ENCODE assay signal across 13 cellular contexts in genomic region chr14:65946494-65946893, GRCh38.
DNase-seq lines count a peak whose midpoint lies in the region; ATAC-seq and FAIRE-seq lines count a peak whose summit lies in the region.
"Had no signal": no experiment of that assay in that cellular context is flagged by ENCODE, and none has a peak within 500 bp of the region (broad histone marks: within the 10 kb centered on the region; RNA-seq: fewer than 3 reads in every experiment).

No MANE protein-coding gene starts in this region.

- no peak overlapping the region for H3K4me3 Mint-ChIP-seq in T-helper 1 cell treated with Interleukin-12 subunit alpha and Interleukin-12 subunit beta and Interleukin-4 antibody, amounts not matched to agents 30 μg/mL and 1 μg/mL, for 36 hours
- H3K4me3 Mint-ChIP-seq: CD14-positive monocyte; CD8-positive, alpha-beta memory T cell had no signal

- H3K27me3 Mint-ChIP-seq in T-helper 1 cell treated with Interleukin-12 subunit alpha and Interleukin-12 subunit beta and Interleukin-4 antibody, amounts not matched to agents 30 μg/mL and 1 μg/mL, for 36 hours (ENCODE audit: low read depth): peaks cover 21% of the 10 kb centered on the region

- ATAC-seq in GM18861 (IDR thresholded peaks at IDR 0.05; ENCODE audit: unreplicated experiment): peak; percentile 40
- no peak for ATAC-seq in HG02759 (IDR thresholded peaks at IDR 0.05; ENCODE audit: unreplicated experiment)
- ATAC-seq: K562 had no signal

- peaks cover 41% of the 10 kb centered on the region for H3K4me1 Mint-ChIP-seq in T-helper 1 cell treated with Interleukin-12 subunit alpha and Interleukin-12 subunit beta and Interleukin-4 antibody, amounts not matched to agents 30 μg/mL and 1 μg/mL, for 36 hours (ENCODE audit: low read depth)
- H3K4me1 Mint-ChIP-seq: CD14-positive monocyte had no signal

- peak; percentile 94 for FAIRE-seq in urothelium cell line (lab: Jason Lieb, UNC)
- FAIRE-seq: K562 had no signal

- no peaks in the 10 kb centered on the region for H3K9me3 Mint-ChIP-seq in T-helper 1 cell treated with Interleukin-12 subunit alpha and Interleukin-12 subunit beta and Interleukin-4 antibody, amounts not matched to agents 30 μg/mL and 1 μg/mL, for 36 hours
- H3K9me3 Mint-ChIP-seq: CD14-positive monocyte; CD8-positive, alpha-beta memory T cell had no signal

- no peak for DNase-seq in T-helper 1 cell
- DNase-seq in islet precursor cell: peak; percentile 66
- DNase-seq in urothelium cell line (ENCODE audit: low spot score): no peak
- no peak for DNase-seq in NCI-H1092 (lab: John Stamatoyannopoulos, UW)
- DNase-seq in SK-N-DZ (ENCODE audit: low spot score): no peak
- DNase-seq: CD8-positive, alpha-beta memory T cell; DMS53; GOT3 had no signal

- H3K36me3 Mint-ChIP-seq in T-helper 1 cell treated with Interleukin-12 subunit alpha and Interleukin-12 subunit beta and Interleukin-4 antibody, amounts not matched to agents 30 μg/mL and 1 μg/mL, for 36 hours (ENCODE audit: low read depth): peaks cover 6% of the 10 kb centered on the region
- H3K36me3 Mint-ChIP-seq: CD14-positive monocyte; CD8-positive, alpha-beta memory T cell had no signal

- peak overlapping the region; percentile 29 for H3K27ac Mint-ChIP-seq in T-helper 1 cell treated with Interleukin-12 subunit alpha and Interleukin-12 subunit beta and Interleukin-4 antibody, amounts not matched to agents 30 μg/mL and 1 μg/mL, for 36 hours
